In genomic region chr2:135546432-135546831, GRCh38 we compare ENCODE assay signal across 20 cellular contexts. TPM values are rescaled to one million over a fixed set of nuclear protein-coding genes. Genes with fewer than 3 reads are reported as not detected.
DNase-seq lines count a peak whose midpoint lies in the region; ATAC-seq, FAIRE-seq and TF ChIP-seq lines count a peak whose summit lies in the region.
"Had no signal": no experiment of that assay in that cellular context is flagged by ENCODE, and none has a peak within 500 bp of the region (broad histone marks: within the 10 kb centered on the region; RNA-seq: fewer than 3 reads in every experiment).

No MANE protein-coding gene starts in this region.

- no peak overlapping the region for H3K27ac ChIP-seq in naive thymus-derived CD4-positive, alpha-beta T cell (ENCODE audit: low read depth, low read length)
- no peak overlapping the region for H3K27ac ChIP-seq in brain microvascular endothelial cell
- H3K27ac ChIP-seq: BLaER1, HL-60, RWPE1 had no signal

- TF ChIP-seq POLR2A in GM12892 (IDR thresholded peaks at IDR 0.05; ENCODE audit: low read depth, low read length) = no peak

- H3K4me3 Mint-ChIP-seq in T-helper 2 cell treated with Interferon-gamma antibody and Interleukin-4, amounts not matched to agents 5 μg/mL and 100 μg/mL, for 36 hours = no peak overlapping the region
- no peak overlapping the region for H3K4me3 Mint-ChIP-seq in naive thymus-derived CD4-positive, alpha-beta T cell
- H3K4me3 Mint-ChIP-seq: CD8-positive, alpha-beta memory T cell had no signal

- FAIRE-seq in GM12892 (lab: Jason Lieb, UNC) = peak; percentile 42
- FAIRE-seq: HTR-8/SVneo had no signal

- H3K27me3 ChIP-seq in naive thymus-derived CD4-positive, alpha-beta T cell (ENCODE audit: control insufficient read depth in 2 of 2, insufficient read depth in 2 of 2, low read length in 2 of 2) = no peaks in the 10 kb centered on the region
- H3K27me3 ChIP-seq in brain microvascular endothelial cell (replicated peaks) = no peaks in the 10 kb centered on the region
- H3K27me3 ChIP-seq: BLaER1 had no signal

- H3K27ac Mint-ChIP-seq in T-helper 2 cell treated with Interferon-gamma antibody and Interleukin-4, amounts not matched to agents 5 μg/mL and 100 μg/mL, for 36 hours = no peak overlapping the region
- peak overlapping the region in 1 of 9 donors; percentile 0 for H3K27ac Mint-ChIP-seq in naive thymus-derived CD4-positive, alpha-beta T cell
- H3K27ac Mint-ChIP-seq: CD8-positive, alpha-beta memory T cell had no signal

- no peak overlapping the region for H3K4me3 ChIP-seq in naive thymus-derived CD4-positive, alpha-beta T cell (ENCODE audit: low read length)
- H3K4me3 ChIP-seq in brain microvascular endothelial cell (ENCODE audit: low read depth, low read length) = no peak overlapping the region
- H3K4me3 ChIP-seq: BLaER1, HAP-1 had no signal

- ATAC-seq in activated CD4-positive, CD25-positive, alpha-beta regulatory T cell treated with anti-CD3 and anti-CD28 coated beads, Interleukin-2, amount 50 U/mL, for 24 hours = peak; percentile 41 to 58
- ATAC-seq in naive thymus-derived CD4-positive, alpha-beta T cell = peak; percentile 37
- ATAC-seq in GM21367 (IDR thresholded peaks at IDR 0.05; ENCODE audit: unreplicated experiment) = no peak

- H3K4me1 ChIP-seq in naive thymus-derived CD4-positive, alpha-beta T cell (ENCODE audit: control insufficient read depth in 2 of 2, insufficient read depth in 2 of 2, low read length in 2 of 2) = peaks cover 4 to 5% of the 10 kb centered on the region in 2 donors
- H3K4me1 ChIP-seq: BLaER1 had no signal

- no peaks in the 10 kb centered on the region for H3K36me3 ChIP-seq in naive thymus-derived CD4-positive, alpha-beta T cell (ENCODE audit: control insufficient read depth in 2 of 3, insufficient read depth in 3 of 3, low read length in 3 of 3)
- H3K36me3 ChIP-seq in brain microvascular endothelial cell (replicated peaks) = no peaks in the 10 kb centered on the region
- H3K36me3 ChIP-seq: HAP-1 had no signal

- no peaks in the 10 kb centered on the region for H3K9me3 Mint-ChIP-seq in T-helper 2 cell treated with Interferon-gamma antibody and Interleukin-4, amounts not matched to agents 5 μg/mL and 100 μg/mL, for 36 hours
- peaks cover 0 to 2% (median 0%) of the 10 kb centered on the region in 11 donors for H3K9me3 Mint-ChIP-seq in naive thymus-derived CD4-positive, alpha-beta T cell
- H3K9me3 Mint-ChIP-seq: CD8-positive, alpha-beta memory T cell; IgD-negative memory B cell had no signal

- no peak for TF ChIP-seq CTCF in brain microvascular endothelial cell (IDR thresholded peaks at IDR 0.05; ENCODE audit: low read depth, low read length, missing control alignments)

- no peaks in the 10 kb centered on the region for H3K9me3 ChIP-seq in naive thymus-derived CD4-positive, alpha-beta T cell (ENCODE audit: control insufficient read depth in 2 of 3, low read length in 3 of 3)
- H3K9me3 ChIP-seq: HAP-1 had no signal

- in situ Hi-C loops in brain microvascular endothelial cell (cut with HindIII; ENCODE audit: low pct_ligation_motif_present, low sequenced_read_pairs) = no loop called here

- CTCF ChIA-PET in naive thymus-derived CD4-positive, alpha-beta T cell (lab: Charles Lee) = no interaction called here

- intact Hi-C loops in naive thymus-derived CD4-positive, alpha-beta T cell (cut with micrococcal nuclease) = no loop called here

- H3K4me1 Mint-ChIP-seq in T-helper 2 cell treated with Interferon-gamma antibody and Interleukin-4, amounts not matched to agents 5 μg/mL and 100 μg/mL, for 36 hours (ENCODE audit: low read depth) = peaks cover 22% of the 10 kb centered on the region
- H3K4me1 Mint-ChIP-seq in naive thymus-derived CD4-positive, alpha-beta T cell = peaks cover 14 to 46% (median 32%) of the 10 kb centered on the region in 7 donors

- POLR2A ChIA-PET in naive thymus-derived CD4-positive, alpha-beta T cell (lab: Charles Lee) = no interaction called here

- H3K27me3 Mint-ChIP-seq in T-helper 2 cell treated with Interferon-gamma antibody and Interleukin-4, amounts not matched to agents 5 μg/mL and 100 μg/mL, for 36 hours (ENCODE audit: low read depth) = peaks cover 3% of the 10 kb centered on the region
- H3K27me3 Mint-ChIP-seq in naive thymus-derived CD4-positive, alpha-beta T cell = no peaks in the 10 kb centered on the region
- H3K27me3 Mint-ChIP-seq: CD8-positive, alpha-beta memory T cell; IgD-negative memory B cell had no signal

- peaks cover 14% of the 10 kb centered on the region for H3K36me3 Mint-ChIP-seq in T-helper 2 cell treated with Interferon-gamma antibody and Interleukin-4, amounts not matched to agents 5 μg/mL and 100 μg/mL, for 36 hours (ENCODE audit: low read depth)
- H3K36me3 Mint-ChIP-seq in naive thymus-derived CD4-positive, alpha-beta T cell = peaks cover 0 to 14% (median 5%) of the 10 kb centered on the region in 5 donors

- DNase-seq in activated CD4-positive, CD25-positive, alpha-beta regulatory T cell (lab: John Stamatoyannopoulos, UW) = no peak
- DNase-seq in GM12892 (ENCODE audit: insufficient read length) (no peak), GDM1 (lab: John Stamatoyannopoulos, UW) (no peak), brain microvascular endothelial cell (no peak)
- DNase-seq in T-helper 2 cell treated with Interferon-gamma antibody and Interleukin-4, amounts not matched to agents 5 μg/mL and 100 μg/mL, for 36 hours (ENCODE audit: low spot score) = peak; percentile 42
- no peak for DNase-seq in naive thymus-derived CD4-positive, alpha-beta T cell
- DNase-seq: CD8-positive, alpha-beta memory T cell; GF-D8; NCI-H1436; NCI-H2029 treated with DMSO at 0.1 percent for 48 hours; NCI-H2171 treated with DMSO at 0.1 percent for 48 hours; NCI-H748 treated with DMSO at 0.1 percent for 48 hours had no signal

RNA-seq across cellular contexts. Expression of gene R3HDM1, which starts 15.1 kb away (rescaled TPM):
- polyA plus RNA-seq in GM12892 (2012; ENCODE audit: missing spikeins) = 36.5 TPM
- 10 to 100 TPM; 35.0 to 58.2 (median 47.0) TPM for total RNA-seq in naive thymus-derived CD4-positive, alpha-beta T cell
- polyA plus RNA-seq in naive thymus-derived CD4-positive, alpha-beta T cell = 10 to 100 TPM; 21.0 to 25.8 TPM

RNA-seq across cellular contexts. Expression of gene ZRANB3, which starts 15.4 kb away (rescaled TPM):
- 10.0 TPM for polyA plus RNA-seq in GM12892 (2012; ENCODE audit: missing spikeins)
- 1 to 10 TPM; 4.8 to 7.3 (median 5.6) TPM for total RNA-seq in naive thymus-derived CD4-positive, alpha-beta T cell
- 1 to 10 TPM; 4.7 to 7.4 TPM for polyA plus RNA-seq in naive thymus-derived CD4-positive, alpha-beta T cell
